ENCODE assay signal across 17 cellular contexts in the genomic region with DNA sequence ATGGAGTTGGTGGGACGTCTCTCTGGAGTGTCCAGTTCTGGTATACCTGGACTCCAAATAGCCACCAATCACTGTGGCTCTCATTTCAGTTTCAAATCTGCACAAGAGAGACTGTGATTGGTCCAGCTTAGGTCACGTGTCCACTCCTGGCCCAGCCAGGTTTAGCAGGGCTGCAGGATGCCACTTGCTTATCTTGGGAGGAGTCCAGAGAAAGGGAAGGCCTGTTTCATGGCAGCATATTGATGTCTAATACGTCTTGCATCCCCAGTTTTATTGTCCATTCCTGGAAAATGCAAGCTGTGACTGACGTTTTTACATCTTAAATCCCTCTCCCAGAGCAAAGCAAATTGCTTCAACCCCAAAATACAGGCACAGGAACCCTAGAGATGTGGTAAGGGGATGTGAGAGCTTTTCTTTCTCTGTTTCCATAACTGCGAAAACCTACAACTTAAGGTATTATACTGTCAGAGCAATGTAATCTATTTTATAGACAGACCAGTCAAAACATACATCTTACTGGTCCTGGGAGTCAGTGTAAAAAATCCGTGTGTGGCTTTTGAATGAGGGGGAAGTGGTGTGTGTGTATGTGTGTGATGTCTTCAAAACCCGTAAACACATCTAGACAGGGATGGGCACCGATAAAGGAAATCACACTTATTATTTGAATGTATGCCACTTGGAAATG.
DNase-seq lines count a peak whose midpoint lies in the region; ATAC-seq and TF ChIP-seq lines count a peak whose summit lies in the region.
"Had no signal": no experiment of that assay in that cellular context is flagged by ENCODE, and none has a peak within 500 bp of the region (broad histone marks: within the 10 kb centered on the region; RNA-seq: fewer than 3 reads in every experiment).

No MANE protein-coding gene starts in this region.

- H3K4me3 ChIP-seq in BE2C (ENCODE audit: low read depth, low read length), result no peak overlapping the region
- H3K4me3 ChIP-seq: adrenal gland, dorsolateral prefrontal cortex, right atrium auricular region had no signal

- no peak for TF ChIP-seq CTCF in BE2C (IDR thresholded peaks at IDR 0.05; ENCODE audit: low read depth, low read length)

- H3K4me1 ChIP-seq in BE2C, result peaks cover 16% of the 10 kb centered on the region
- H3K4me1 ChIP-seq: adrenal gland, right atrium auricular region had no signal

- no peaks in the 10 kb centered on the region for H3K9me3 ChIP-seq in BE2C
- H3K9me3 ChIP-seq: adrenal gland, right atrium auricular region had no signal

- no peaks in the 10 kb centered on the region for H3K27me3 ChIP-seq in BE2C
- H3K27me3 ChIP-seq: right atrium auricular region had no signal

- no peaks in the 10 kb centered on the region for H3K36me3 ChIP-seq in BE2C
- H3K36me3 ChIP-seq: adrenal gland, right atrium auricular region had no signal

- DNase-seq in BE2C (peak; percentile 66), HT1080 (ENCODE audit: low read depth) (peak; percentile 24), left kidney (ENCODE audit: low read depth, low spot score) (peak; percentile 67), Kasumi-1 (lab: John Stamatoyannopoulos, UW) (no peak), pons (ENCODE audit: low spot score) (no peak), mucosa of gallbladder (ENCODE audit: low spot score) (no peak), left ventricle myocardium superior (no peak)
- DNase-seq: activated CD4-positive, CD25-positive, alpha-beta regulatory T cell; AML-193; dorsolateral prefrontal cortex; NCI-H1694; NK-92 treated with Interleukin-12 subunit alpha and Interleukin-12 subunit beta, amount 100 ng/mL, for 24 hours; stimulated activated CD4-positive, alpha-beta T cell treated with anti-CD3 and anti-CD28 coated beads, Interleukin-4, amount 100 ng/mL, for 4 hours; stimulated activated naive B cell treated with anti-CD40 and anti-IgM and Interleukin-4, amounts not matched to agents 10 μg/mL and 1 μg/mL and 100 μg/mL, for 72 hours had no signal

- intact Hi-C loops in left ventricle myocardium superior (cut with micrococcal nuclease), result no loop called here

- ATAC-seq in SK-N-SH treated with all-trans-retinoic acid at 6 μM for 48 hours, result peak; percentile 58; the same call in 2 of the 3 replicates
- ATAC-seq in left ventricle myocardium superior, result no peak
- ATAC-seq: stimulated activated naive B cell treated with anti-CD40 and anti-IgM and Interleukin-4, amounts not matched to agents 10 μg/mL and 1 μg/mL and 100 μg/mL, for 72 hours had no signal

TF ChIP-seq in SK-N-SH treated with all-trans-retinoic acid at 6 μM for 48 hours, 23 proteins besides CTCF, POLR2A, EP300 and RAD21:
- TF ChIP-seq TCF4 (CRISPR knock-in tag; IDR thresholded peaks at IDR 0.05; ENCODE audit: borderline replicate concordance), result no peak

Comparison
In these comparisons a context has a peak if more than half of its experiments do, and no peak if none do; other contexts are left out.
1. DNase-seq: peak in BE2C (single experiment), HT1080 (single experiment) and left kidney (single experiment); none in Kasumi-1 (0 of 2), pons (single experiment), mucosa of gallbladder (single experiment) and left ventricle myocardium superior (single experiment).